Comparison of ENCODE assay signal across 1 cellular context in the genomic region with DNA sequence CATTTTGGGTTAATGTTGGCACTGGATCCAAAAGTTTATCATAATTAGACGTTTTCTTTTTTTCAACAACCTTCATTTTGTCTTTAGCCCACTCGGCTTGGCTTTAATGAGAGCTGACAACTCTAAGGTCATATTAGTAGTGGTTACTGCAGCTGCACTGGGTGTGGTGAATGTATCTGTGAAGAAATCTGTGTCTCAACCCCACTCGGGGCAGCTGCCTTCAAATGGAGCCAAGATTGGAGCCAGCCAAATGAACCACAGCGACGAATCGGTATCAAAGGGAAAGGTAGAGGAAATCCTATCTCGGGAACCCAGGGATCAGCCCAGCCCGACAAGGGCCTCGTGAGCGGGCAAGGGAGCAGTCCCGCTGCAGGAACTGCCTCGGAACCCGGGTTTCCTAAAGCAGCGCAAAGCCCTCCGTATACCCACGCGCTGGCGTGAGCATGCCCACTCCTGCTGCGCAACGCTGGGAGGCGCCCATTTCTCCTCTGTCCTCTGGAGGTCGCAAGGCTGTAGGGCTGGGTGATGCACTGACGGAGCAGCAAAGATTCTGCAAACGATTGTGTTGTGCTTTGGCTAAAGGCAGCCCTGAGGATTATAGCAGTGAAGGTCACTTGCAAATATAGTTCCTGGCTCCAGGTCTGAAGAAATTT.
TF ChIP-seq lines count a peak whose summit lies in the region.

No MANE protein-coding gene starts in this region.

TF ChIP-seq in GM23338, 12 proteins besides CTCF, POLR2A, EP300 and RAD21:
- TF ChIP-seq CREB1 (CRISPR knock-in tag; IDR thresholded peaks at IDR 0.05; ENCODE audit: low read depth) (no peak), EZH2 (IDR thresholded peaks at IDR 0.05; ENCODE audit: low read depth, unreplicated experiment) (no peak)
- TF ChIP-seq, protein P1, sequence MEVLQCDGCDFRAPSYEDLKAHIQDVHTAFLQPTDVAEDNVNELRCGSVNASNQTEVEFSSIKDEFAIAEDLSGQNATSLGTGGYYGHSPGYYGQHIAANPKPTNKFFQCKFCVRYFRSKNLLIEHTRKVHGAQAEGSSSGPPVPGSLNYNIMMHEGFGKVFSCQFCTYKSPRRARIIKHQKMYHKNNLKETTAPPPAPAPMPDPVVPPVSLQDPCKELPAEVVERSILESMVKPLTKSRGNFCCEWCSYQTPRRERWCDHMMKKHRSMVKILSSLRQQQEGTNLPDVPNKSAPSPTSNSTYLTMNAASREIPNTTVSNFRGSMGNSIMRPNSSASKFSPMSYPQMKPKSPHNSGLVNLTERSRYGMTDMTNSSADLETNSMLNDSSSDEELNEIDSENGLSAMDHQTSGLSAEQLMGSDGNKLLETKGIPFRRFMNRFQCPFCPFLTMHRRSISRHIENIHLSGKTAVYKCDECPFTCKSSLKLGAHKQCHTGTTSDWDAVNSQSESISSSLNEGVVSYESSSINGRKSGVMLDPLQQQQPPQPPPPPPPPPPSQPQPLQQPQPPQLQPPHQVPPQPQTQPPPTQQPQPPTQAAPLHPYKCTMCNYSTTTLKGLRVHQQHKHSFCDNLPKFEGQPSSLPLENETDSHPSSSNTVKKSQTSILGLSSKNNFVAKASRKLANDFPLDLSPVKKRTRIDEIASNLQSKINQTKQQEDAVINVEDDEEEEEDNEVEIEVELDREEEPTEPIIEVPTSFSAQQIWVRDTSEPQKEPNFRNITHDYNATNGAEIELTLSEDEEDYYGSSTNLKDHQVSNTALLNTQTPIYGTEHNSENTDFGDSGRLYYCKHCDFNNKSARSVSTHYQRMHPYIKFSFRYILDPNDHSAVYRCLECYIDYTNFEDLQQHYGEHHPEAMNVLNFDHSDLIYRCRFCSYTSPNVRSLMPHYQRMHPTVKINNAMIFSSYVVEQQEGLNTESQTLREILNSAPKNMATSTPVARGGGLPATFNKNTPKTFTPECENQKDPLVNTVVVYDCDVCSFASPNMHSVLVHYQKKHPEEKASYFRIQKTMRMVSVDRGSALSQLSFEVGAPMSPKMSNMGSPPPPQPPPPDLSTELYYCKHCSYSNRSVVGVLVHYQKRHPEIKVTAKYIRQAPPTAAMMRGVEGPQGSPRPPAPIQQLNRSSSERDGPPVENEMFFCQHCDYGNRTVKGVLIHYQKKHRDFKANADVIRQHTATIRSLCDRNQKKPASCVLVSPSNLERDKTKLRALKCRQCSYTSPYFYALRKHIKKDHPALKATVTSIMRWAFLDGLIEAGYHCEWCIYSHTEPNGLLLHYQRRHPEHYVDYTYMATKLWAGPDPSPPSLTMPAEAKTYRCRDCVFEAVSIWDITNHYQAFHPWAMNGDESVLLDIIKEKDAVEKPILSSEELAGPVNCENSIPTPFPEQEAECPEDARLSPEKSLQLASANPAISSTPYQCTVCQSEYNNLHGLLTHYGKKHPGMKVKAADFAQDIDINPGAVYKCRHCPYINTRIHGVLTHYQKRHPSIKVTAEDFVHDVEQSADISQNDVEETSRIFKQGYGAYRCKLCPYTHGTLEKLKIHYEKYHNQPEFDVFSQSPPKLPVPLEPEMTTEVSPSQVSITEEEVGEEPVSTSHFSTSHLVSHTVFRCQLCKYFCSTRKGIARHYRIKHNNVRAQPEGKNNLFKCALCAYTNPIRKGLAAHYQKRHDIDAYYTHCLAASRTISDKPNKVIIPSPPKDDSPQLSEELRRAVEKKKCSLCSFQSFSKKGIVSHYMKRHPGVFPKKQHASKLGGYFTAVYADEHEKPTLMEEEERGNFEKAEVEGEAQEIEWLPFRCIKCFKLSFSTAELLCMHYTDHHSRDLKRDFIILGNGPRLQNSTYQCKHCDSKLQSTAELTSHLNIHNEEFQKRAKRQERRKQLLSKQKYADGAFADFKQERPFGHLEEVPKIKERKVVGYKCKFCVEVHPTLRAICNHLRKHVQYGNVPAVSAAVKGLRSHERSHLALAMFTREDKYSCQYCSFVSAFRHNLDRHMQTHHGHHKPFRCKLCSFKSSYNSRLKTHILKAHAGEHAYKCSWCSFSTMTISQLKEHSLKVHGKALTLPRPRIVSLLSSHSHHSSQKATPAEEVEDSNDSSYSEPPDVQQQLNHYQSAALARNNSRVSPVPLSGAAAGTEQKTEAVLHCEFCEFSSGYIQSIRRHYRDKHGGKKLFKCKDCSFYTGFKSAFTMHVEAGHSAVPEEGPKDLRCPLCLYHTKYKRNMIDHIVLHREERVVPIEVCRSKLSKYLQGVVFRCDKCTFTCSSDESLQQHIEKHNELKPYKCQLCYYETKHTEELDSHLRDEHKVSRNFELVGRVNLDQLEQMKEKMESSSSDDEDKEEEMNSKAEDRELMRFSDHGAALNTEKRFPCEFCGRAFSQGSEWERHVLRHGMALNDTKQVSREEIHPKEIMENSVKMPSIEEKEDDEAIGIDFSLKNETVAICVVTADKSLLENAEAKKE (CRISPR knock-in tag; IDR thresholded peaks at IDR 0.05), result no peak
TF ChIP-seq in GM23338: peak in this region for 0.
